In genomic region chr11:66974724-66975402, GRCh38 we compare ENCODE assay signal across 23 cellular contexts. TPM values are rescaled to one million over a fixed set of nuclear protein-coding genes. Genes with fewer than 3 reads are reported as not detected.
DNase-seq lines count a peak whose midpoint lies in the region; ATAC-seq, FAIRE-seq and TF ChIP-seq lines count a peak whose summit lies in the region.
"Had no signal": no experiment of that assay in that cellular context is flagged by ENCODE, and none has a peak within 500 bp of the region (broad histone marks: within the 10 kb centered on the region; RNA-seq: fewer than 3 reads in every experiment).

A gene with protein sequence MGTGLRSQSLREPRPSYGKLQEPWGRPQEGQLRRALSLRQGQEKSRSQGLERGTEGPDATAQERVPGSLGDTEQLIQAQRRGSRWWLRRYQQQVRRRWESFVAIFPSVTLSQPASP (plus strand): TSS chr11:66975304. CDS start chr11:66975363, 59 bp downstream.

- no peak for TF ChIP-seq EP300 in K562 (IDR thresholded peaks at IDR 0.05; ENCODE audit: low read length)

- no TSS peak for BruUV-seq in K562 (replicated peaks; lab: Mats Ljungman, UMichigan)

- peak; percentile 53 for DNase-seq in M059J (ENCODE audit: low read depth)
- no peak for DNase-seq in K562 (ENCODE audit: extremely low read depth in 1 of 4, low spot score in 3 of 4)
- no peak for DNase-seq in DMS79 (lab: John Stamatoyannopoulos, UW)
- no peak for DNase-seq in EL
- no peak for DNase-seq in activated gamma-delta T cell treated with Interleukin-2 at 50 U/mL for 16 hours
- no peak for DNase-seq in coronary artery (ENCODE audit: low spot score)
- DNase-seq: activated CD4-positive, alpha-beta T cell treated with anti-CD3 and anti-CD28 coated beads, Interleukin-2, amount 10 ng/mL, durations not matched to agents 7 days and 5 days; CD4-positive, alpha-beta memory T cell; DMS53; heart right ventricle; MG63; NCI-H1436 treated with DMSO at 0.1 percent for 48 hours; NCI-H2171; NCI-H526; stimulated activated CD4-positive, alpha-beta T cell treated with anti-CD3 and anti-CD28 coated beads, Interleukin-12 subunit alpha, Interleukin-12 subunit beta, amount 100 ng/mL, for 4 hours; T-helper 17 cell; testis had no signal

- peak within 1 kb of the TSS in 6 of 11 experiments; percentile 3 to 40 (median 21); a peak in 6 of 22 replicates for H3K4me2 ChIP-seq in BLaER1 treated with 17β-estradiol and CSF1 and Interleukin-3, amounts not matched to agents 10 nM and 100 nM
- H3K4me2 ChIP-seq in K562 (ENCODE audit: insufficient read depth, low read length) = no peak within 1 kb of the TSS

- H2AFZ ChIP-seq in K562 (ENCODE audit: low read depth, low read length) = no peak within 1 kb of the TSS

- POLR2A ChIA-PET in K562 (lab: Yijun Ruan, JAX) = interaction anchor here (0.5 to 1.5 kb wide), 5 partner anchors 88 to 359 kb away, joined by 3 to 5 read pairs (median 3); partner anchors contain the start of gene RBM14

- H4K20me1 ChIP-seq in BLaER1 treated with 17β-estradiol and CSF1 and Interleukin-3, amounts not matched to agents 10 nM and 100 nM = no peaks in the 10 kb centered on the region
- no peaks in the 10 kb centered on the region for H4K20me1 ChIP-seq in K562 (replicated peaks; ENCODE audit: control insufficient read depth, insufficient read depth, low read length)

- in situ Hi-C loops in K562 (cut with MboI) = loop anchor here (5.0 kb wide), 1 partner anchor 123 kb away; no protein-coding TSS in a partner anchor

- CTCF ChIA-PET in K562 (lab: Yijun Ruan, JAX; ENCODE audit: low intra/inter-chr PET ratio) = interaction anchor here (0.7 to 2.2 kb wide), 2 partner anchors 140 to 280 kb away, joined by 3 to 11 read pairs; no protein-coding TSS in a partner anchor

- peaks cover 0 to 8% (median 0%) of the 10 kb centered on the region in 11 experiments; a peak in 3 of 22 replicates for H3K36me3 ChIP-seq in BLaER1 treated with 17β-estradiol and CSF1 and Interleukin-3, amounts not matched to agents 10 nM and 100 nM
- no peaks in the 10 kb centered on the region for H3K36me3 ChIP-seq in K562 (ENCODE audit: control insufficient read depth, insufficient read depth, low read length)
- no peaks in the 10 kb centered on the region for H3K36me3 ChIP-seq in mucosa of stomach (ENCODE audit: control insufficient read depth, insufficient read depth, low read length)
- H3K36me3 ChIP-seq: heart right ventricle, MG63 had no signal

- intact Hi-C loops in K562 (cut with micrococcal nuclease) = loop anchor here (5.0 kb wide), 2 partner anchors 83 to 133 kb away; partner anchors contain the start of gene RCE1

- peak within 1 kb of the TSS in 6 of 11 experiments; percentile 17 to 43 (median 29); a peak in 5 of 22 replicates for H3K27ac ChIP-seq in BLaER1 treated with 17β-estradiol and CSF1 and Interleukin-3, amounts not matched to agents 10 nM and 100 nM
- H3K27ac ChIP-seq in K562 (ENCODE audit: extremely low read depth, low read depth, low read length) = no peak within 1 kb of the TSS
- H3K27ac ChIP-seq in coronary artery = no peak within 1 kb of the TSS
- H3K27ac ChIP-seq: heart right ventricle, testis had no signal

- H3K4me1 ChIP-seq in BLaER1 treated with 17β-estradiol and CSF1 and Interleukin-3, amounts not matched to agents 10 nM and 100 nM = peaks cover 7 to 61% (median 34%) of the 10 kb centered on the region in 10 experiments
- H3K4me1 ChIP-seq in K562 (replicated peaks in 1 of 2; ENCODE audit: control insufficient read depth in 2 of 2, insufficient read depth in 2 of 2, low read length in 2 of 2) = peaks cover 0 to 14% of the 10 kb centered on the region in 2 experiments; a peak in 3 of 5 replicates
- H3K4me1 ChIP-seq in mucosa of stomach (ENCODE audit: control insufficient read depth, insufficient read depth, low read length) = peaks cover 16% of the 10 kb centered on the region
- H3K4me1 ChIP-seq: testis had no signal

- TF ChIP-seq POLR2A in K562 (conservative IDR thresholded peaks at IDR 0.05) = no peak

- no peaks in the 10 kb centered on the region for H3K9me1 ChIP-seq in K562 (ENCODE audit: control insufficient read depth, insufficient read depth, low read length)

- ATAC-seq in K562 = no peak
- ATAC-seq: heart right ventricle, T-helper 17 cell had no signal

- no peak for TF ChIP-seq RAD21 in K562 (CRISPR knock-in tag; conservative IDR thresholded peaks at IDR 0.05 in 1 of 2, IDR thresholded peaks at IDR 0.05 in 1 of 2)

- 82% methylated on average over 9 of the region's 9 CpGs for WGBS in K562 (ENCODE audit: insufficient coverage, low coverage, missing lambda C conversion rate)

- H3K9ac ChIP-seq in BLaER1 treated with 17β-estradiol and CSF1 and Interleukin-3, amounts not matched to agents 10 nM and 100 nM = peak within 1 kb of the TSS in 2 of 11 experiments; percentile 20 to 28; a peak in 1 of 22 replicates
- H3K9ac ChIP-seq in K562 (ENCODE audit: insufficient read depth in 1 of 2, low read depth in 2 of 2, low read length in 2 of 2) (peak within 1 kb of the TSS in 1 of 2 experiments; percentile 72; a peak in 2 of 4 replicates), mucosa of stomach (ENCODE audit: low read length) (peak within 1 kb of the TSS; percentile 1)

- no peaks in the 10 kb centered on the region for H3K27me3 ChIP-seq in BLaER1 treated with 17β-estradiol and CSF1 and Interleukin-3, amounts not matched to agents 10 nM and 100 nM
- H3K27me3 ChIP-seq in K562 (ENCODE audit: control insufficient read depth in 2 of 2, insufficient read depth in 2 of 2, low read length in 2 of 2) (no peaks in the 10 kb centered on the region), mucosa of stomach (ENCODE audit: control insufficient read depth, insufficient read depth, low read length) (no peaks in the 10 kb centered on the region)
- H3K27me3 ChIP-seq: heart right ventricle, MG63, testis had no signal

- H3K9me3 ChIP-seq in BLaER1 treated with 17β-estradiol and CSF1 and Interleukin-3, amounts not matched to agents 10 nM and 100 nM (replicated peaks in 1 of 11) = peaks cover 19 to 28% (median 26%) of the 10 kb centered on the region in 11 experiments
- H3K9me3 ChIP-seq in K562 (replicated peaks; ENCODE audit: control insufficient read depth, insufficient read depth, low read depth, low read length) = no peaks in the 10 kb centered on the region
- no peaks in the 10 kb centered on the region for H3K9me3 ChIP-seq in mucosa of stomach (ENCODE audit: control insufficient read depth, low read length)
- H3K9me3 ChIP-seq: testis had no signal

- H3K4me3 ChIP-seq in BLaER1 treated with 17β-estradiol and CSF1 and Interleukin-3, amounts not matched to agents 10 nM and 100 nM = no peak within 1 kb of the TSS
- no peak within 1 kb of the TSS for H3K4me3 ChIP-seq in K562
- H3K4me3 ChIP-seq in mucosa of stomach (ENCODE audit: low read length) = no peak within 1 kb of the TSS
- H3K4me3 ChIP-seq in coronary artery = no peak within 1 kb of the TSS
- H3K4me3 ChIP-seq: heart right ventricle, MG63, testis had no signal

- TF ChIP-seq CTCF in K562 (IDR thresholded peaks at IDR 0.05 in 2 of 3, conservative IDR thresholded peaks at IDR 0.05 in 1 of 3; ENCODE audit: insufficient read depth in 2 of 3, low read depth in 1 of 3, low read length in 3 of 3) (no peak), coronary artery (IDR thresholded peaks at IDR 0.05) (no peak)

- no peaks in the 10 kb centered on the region for H3K79me2 ChIP-seq in K562 (ENCODE audit: control insufficient read depth, insufficient read depth, low read length)

- no peak for FAIRE-seq in K562 (lab: Jason Lieb, UNC)
- FAIRE-seq: bronchial epithelial cell had no signal

TF ChIP-seq in K562, 482 proteins besides CTCF, POLR2A, EP300 and RAD21:
- TF ChIP-seq VEZF1 (CRISPR knock-in tag; IDR thresholded peaks at IDR 0.05) (peak; percentile 46; the same call in 1 of the 2 replicates), NFIX (CRISPR knock-in tag; IDR thresholded peaks at IDR 0.05; ENCODE audit: low read depth) (no peak)

RNA-seq across cellular contexts. Expression of the gene that starts here (rescaled TPM):
- total RNA-seq in M059J (2014; rRNA removed; shearing (Covaris generic)) = not detected in 2 replicates
- total RNA-seq in K562 (2011; cell fraction: chromatin; rRNA removed; ENCODE audit: low replicate concordance) = not detected in 2 replicates
- total RNA-seq in K562 (2011; cell fraction: nucleolus; rRNA removed) = not detected in 2 replicates
- not detected in 2 replicates for total RNA-seq in K562 (2011; cell fraction: nucleoplasm; rRNA removed)
- not detected in 2 replicates for total RNA-seq in K562 (2014; rRNA removed)
- total RNA-seq in K562 (2014; rRNA removed; fragmentation: Illumina TruSeq; extraction: Trizol) = not detected in 2 replicates
- total RNA-seq in K562 (2015; rRNA removed; fragmentation: Illumina TruSeq; extraction: Trizol) = not detected in 2 replicates
- total RNA-seq in K562 (2021) = not detected in 2 replicates
- polyA plus RNA-seq in K562 (2011; rRNA removed) = not detected in 2 replicates
- not detected in 2 replicates for polyA plus RNA-seq in K562 (2011; cell fraction: cytosol; rRNA removed)
- not detected in 2 replicates for polyA plus RNA-seq in K562 (2011; cell fraction: nucleus; rRNA removed)
- polyA plus RNA-seq in K562 (2012) = not detected in 2 replicates
- polyA plus RNA-seq in K562 (2014; fragmentation: Illumina TruSeq; extraction: Trizol) = not detected in 2 replicates
- not detected for polyA plus RNA-seq in K562 (2014; fragmentation: Nextera tagmentation; extraction: Ambion mirVana)
- polyA plus RNA-seq in K562 (2014; rRNA removed) = not detected in 2 replicates
- not detected in 2 replicates for polyA minus RNA-seq in K562 (2011; rRNA and poly(A)+ RNA removed)
- 1.1 TPM in 1 of 2 replicates, not detected in the other for polyA minus RNA-seq in K562 (2011; cell fraction: cytosol; rRNA and poly(A)+ RNA removed)
- not detected in 2 replicates for polyA minus RNA-seq in K562 (2011; cell fraction: nucleus; rRNA and poly(A)+ RNA removed)
- total RNA-seq: activated CD4-positive, alpha-beta T cell treated with anti-CD3 and anti-CD28 coated beads, Interleukin-2, amount 10 ng/mL, durations not matched to agents 7 days and 5 days; bronchial epithelial cell; CD4-positive, alpha-beta memory T cell; heart right ventricle; lower leg skin; OCI-LY7; omental fat pad; T-helper 17 cell had no signal
- polyA plus RNA-seq: CD4-positive, alpha-beta memory T cell; heart right ventricle had no signal

Comparison
In these comparisons a context has a peak if more than half of its experiments do, and no peak if none do; other contexts are left out.
1. Peak in DNase-seq in M059J; RNA of the gene not detected or under 1 TPM.
2. H3K27ac ChIP-seq: peak in BLaER1 treated with 17β-estradiol and CSF1 and Interleukin-3, amounts not matched to agents 10 nM and 100 nM (6 of 11); none in K562 (single experiment) and coronary artery (0 of 2).